ENCODE assay signal across 1 cellular context in the genomic region with DNA sequence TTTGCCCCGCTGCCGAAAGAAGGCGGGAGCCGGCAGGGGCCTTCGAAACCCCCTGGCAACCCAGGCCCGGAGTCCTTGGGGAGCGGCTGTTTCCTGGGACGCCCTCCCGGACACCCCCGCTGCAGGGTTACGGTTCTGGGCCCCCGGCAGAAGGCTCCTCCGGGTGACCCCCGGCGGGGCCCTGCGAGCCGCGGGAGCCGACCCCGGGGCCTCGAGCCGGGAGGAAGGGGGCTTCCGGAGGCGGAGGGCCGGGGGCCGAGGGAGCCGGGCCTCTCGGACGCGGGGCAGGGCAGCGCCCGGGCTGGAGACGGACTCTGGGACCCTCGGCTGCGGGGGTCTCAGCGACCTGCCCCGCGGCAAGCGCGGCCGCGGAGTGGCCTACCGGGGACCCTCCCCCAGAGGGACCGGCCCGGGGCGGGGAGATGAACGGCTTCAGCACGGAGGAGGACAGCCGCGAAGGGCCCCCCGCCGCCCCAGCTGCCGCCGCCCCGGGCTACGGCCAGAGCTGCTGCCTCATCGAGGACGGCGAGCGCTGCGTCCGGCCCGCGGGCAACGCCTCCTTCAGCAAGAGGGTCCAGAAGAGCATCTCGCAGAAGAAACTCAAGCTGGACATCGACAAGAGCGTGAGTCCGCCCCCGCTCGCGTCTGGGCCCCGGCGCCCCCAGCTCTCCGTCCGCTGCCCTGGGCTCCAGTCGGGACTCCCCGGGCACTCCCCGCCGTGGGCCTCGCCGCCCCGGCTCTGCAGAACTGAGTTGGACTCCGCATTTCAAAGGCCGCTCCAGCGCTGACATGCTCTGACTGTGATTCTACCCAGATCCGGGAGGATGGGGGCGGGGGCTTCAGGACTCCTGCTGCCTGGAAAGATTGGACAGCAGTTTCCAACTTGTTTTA.
TF ChIP-seq lines count a peak whose summit lies in the region.

No MANE protein-coding gene starts in this region.

TF ChIP-seq in HepG2, 621 proteins besides CTCF, POLR2A, EP300 and RAD21 (continued from another document and continues in another):
- no peak for TF ChIP-seq ZNF337 (CRISPR knock-in tag; IDR thresholded peaks at IDR 0.05; ENCODE audit: borderline replicate concordance, low read depth)
- TF ChIP-seq ATF6 (CRISPR knock-in tag; conservative IDR thresholded peaks at IDR 0.05), result no peak
- TF ChIP-seq SKIL (CRISPR knock-in tag; IDR thresholded peaks at IDR 0.05; ENCODE audit: borderline replicate concordance), result no peak
- TF ChIP-seq AHDC1 (CRISPR knock-in tag; IDR thresholded peaks at IDR 0.05; ENCODE audit: borderline replicate concordance), result no peak
- TF ChIP-seq KDM5A (IDR thresholded peaks at IDR 0.05; ENCODE audit: borderline replicate concordance, low read length), result peak; percentile 43; the same call in 1 of the 2 replicates
- no peak for TF ChIP-seq RARA (CRISPR knock-in tag; IDR thresholded peaks at IDR 0.05)
- TF ChIP-seq ATF7 (IDR thresholded peaks at IDR 0.05), result no peak
- no peak for TF ChIP-seq ATF7 (CRISPR knock-in tag; IDR thresholded peaks at IDR 0.05)
- no peak for TF ChIP-seq ISL2 (CRISPR knock-in tag; IDR thresholded peaks at IDR 0.05)
- TF ChIP-seq SMAD9 (CRISPR knock-in tag; IDR thresholded peaks at IDR 0.05), result no peak
- no peak for TF ChIP-seq HMG20A (CRISPR knock-in tag; IDR thresholded peaks at IDR 0.05; ENCODE audit: borderline replicate concordance)
- TF ChIP-seq ARNTL (CRISPR knock-in tag; IDR thresholded peaks at IDR 0.05), result no peak
- no peak for TF ChIP-seq AGO1 (IDR thresholded peaks at IDR 0.05; ENCODE audit: low read depth, low read length, poor library complexity, severe bottlenecking)
- no peak for TF ChIP-seq AKNA (CRISPR knock-in tag; IDR thresholded peaks at IDR 0.05; ENCODE audit: borderline replicate concordance)
- TF ChIP-seq, protein P1, sequence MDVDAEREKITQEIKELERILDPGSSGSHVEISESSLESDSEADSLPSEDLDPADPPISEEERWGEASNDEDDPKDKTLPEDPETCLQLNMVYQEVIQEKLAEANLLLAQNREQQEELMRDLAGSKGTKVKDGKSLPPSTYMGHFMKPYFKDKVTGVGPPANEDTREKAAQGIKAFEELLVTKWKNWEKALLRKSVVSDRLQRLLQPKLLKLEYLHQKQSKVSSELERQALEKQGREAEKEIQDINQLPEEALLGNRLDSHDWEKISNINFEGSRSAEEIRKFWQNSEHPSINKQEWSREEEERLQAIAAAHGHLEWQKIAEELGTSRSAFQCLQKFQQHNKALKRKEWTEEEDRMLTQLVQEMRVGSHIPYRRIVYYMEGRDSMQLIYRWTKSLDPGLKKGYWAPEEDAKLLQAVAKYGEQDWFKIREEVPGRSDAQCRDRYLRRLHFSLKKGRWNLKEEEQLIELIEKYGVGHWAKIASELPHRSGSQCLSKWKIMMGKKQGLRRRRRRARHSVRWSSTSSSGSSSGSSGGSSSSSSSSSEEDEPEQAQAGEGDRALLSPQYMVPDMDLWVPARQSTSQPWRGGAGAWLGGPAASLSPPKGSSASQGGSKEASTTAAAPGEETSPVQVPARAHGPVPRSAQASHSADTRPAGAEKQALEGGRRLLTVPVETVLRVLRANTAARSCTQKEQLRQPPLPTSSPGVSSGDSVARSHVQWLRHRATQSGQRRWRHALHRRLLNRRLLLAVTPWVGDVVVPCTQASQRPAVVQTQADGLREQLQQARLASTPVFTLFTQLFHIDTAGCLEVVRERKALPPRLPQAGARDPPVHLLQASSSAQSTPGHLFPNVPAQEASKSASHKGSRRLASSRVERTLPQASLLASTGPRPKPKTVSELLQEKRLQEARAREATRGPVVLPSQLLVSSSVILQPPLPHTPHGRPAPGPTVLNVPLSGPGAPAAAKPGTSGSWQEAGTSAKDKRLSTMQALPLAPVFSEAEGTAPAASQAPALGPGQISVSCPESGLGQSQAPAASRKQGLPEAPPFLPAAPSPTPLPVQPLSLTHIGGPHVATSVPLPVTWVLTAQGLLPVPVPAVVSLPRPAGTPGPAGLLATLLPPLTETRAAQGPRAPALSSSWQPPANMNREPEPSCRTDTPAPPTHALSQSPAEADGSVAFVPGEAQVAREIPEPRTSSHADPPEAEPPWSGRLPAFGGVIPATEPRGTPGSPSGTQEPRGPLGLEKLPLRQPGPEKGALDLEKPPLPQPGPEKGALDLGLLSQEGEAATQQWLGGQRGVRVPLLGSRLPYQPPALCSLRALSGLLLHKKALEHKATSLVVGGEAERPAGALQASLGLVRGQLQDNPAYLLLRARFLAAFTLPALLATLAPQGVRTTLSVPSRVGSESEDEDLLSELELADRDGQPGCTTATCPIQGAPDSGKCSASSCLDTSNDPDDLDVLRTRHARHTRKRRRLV (CRISPR knock-in tag; IDR thresholded peaks at IDR 0.05), result no peak
- TF ChIP-seq NFYB (CRISPR knock-in tag; IDR thresholded peaks at IDR 0.05), result no peak
- no peak for TF ChIP-seq RBM22 (optimal IDR thresholded peaks at IDR 0.05; ENCODE audit: low read length)
- TF ChIP-seq TEF (CRISPR knock-in tag; IDR thresholded peaks at IDR 0.05), result no peak
- TF ChIP-seq LCORL (IDR thresholded peaks at IDR 0.05), result no peak
- TF ChIP-seq LCORL (CRISPR knock-in tag; IDR thresholded peaks at IDR 0.05), result no peak
- no peak for TF ChIP-seq SIX1 (CRISPR knock-in tag; IDR thresholded peaks at IDR 0.05; ENCODE audit: borderline replicate concordance)
- TF ChIP-seq ZBTB20 (CRISPR knock-in tag; IDR thresholded peaks at IDR 0.05; ENCODE audit: borderline replicate concordance, low read depth), result 0 out of 2 replicates have a peak, but pooled peaks have one; percentile 30
- no peak for TF ChIP-seq ZNF331 (CRISPR knock-in tag; IDR thresholded peaks at IDR 0.05)
- no peak for TF ChIP-seq ZSCAN12 (CRISPR knock-in tag; IDR thresholded peaks at IDR 0.05)
- TF ChIP-seq ZNF235 (CRISPR knock-in tag; IDR thresholded peaks at IDR 0.05; ENCODE audit: borderline replicate concordance), result no peak
- TF ChIP-seq MIER2 (CRISPR knock-in tag; IDR thresholded peaks at IDR 0.05), result no peak
- TF ChIP-seq ZNF431 (CRISPR knock-in tag; IDR thresholded peaks at IDR 0.05; ENCODE audit: borderline replicate concordance, low read depth), result no peak
- TF ChIP-seq ZNF441 (CRISPR knock-in tag; IDR thresholded peaks at IDR 0.05; ENCODE audit: borderline replicate concordance), result peak; percentile 20; the same call in 1 of the 2 replicates
- no peak for TF ChIP-seq ZNF792 (CRISPR knock-in tag; IDR thresholded peaks at IDR 0.05)
- TF ChIP-seq TCF7 (IDR thresholded peaks at IDR 0.05; ENCODE audit: low read depth), result no peak
- 0 out of 2 replicates have a peak, but pooled peaks have one; percentile 32 for TF ChIP-seq ZNF790 (CRISPR knock-in tag; IDR thresholded peaks at IDR 0.05; ENCODE audit: borderline replicate concordance)
